ENCODE assay signal across 8 cellular contexts in genomic region chr17:33049781-33050414, GRCh38. TPM values are rescaled to one million over a fixed set of nuclear protein-coding genes. Genes with fewer than 3 reads are reported as not detected.
A peak's percentile ranks its signal among the peaks of the same experiment; 100 is the strongest.
DNase-seq lines count a peak whose midpoint lies in the region; ATAC-seq and TF ChIP-seq lines count a peak whose summit lies in the region.

No MANE protein-coding gene starts in this region.

- DNase-seq in ACHN, result peak; percentile 60
- DNase-seq in GM12865 (ENCODE audit: low read depth), result peak; percentile 59
- peak; percentile 57 for DNase-seq in NCI-H2171 treated with DMSO at 0.1 percent for 48 hours (lab: John Stamatoyannopoulos, UW)
- DNase-seq in activated T-cell treated with anti-CD3 and anti-CD28 coated beads for 4 hours, result peak; percentile 36
- DNase-seq in glomerular endothelial cell (ENCODE audit: extremely low read depth, low read depth, low spot score), result peak; percentile 7
- no peak for DNase-seq in retinal pigment epithelial cell (ENCODE audit: low read depth)
- DNase-seq in NCI-H1436 (lab: John Stamatoyannopoulos, UW), result no peak

- in situ Hi-C loops in ACHN (cut with HindIII; ENCODE audit: low pct_ligation_motif_present, low pct_unique_long_range_greater_than_20kb, low sequenced_read_pairs), result no loop called here

- no peak for ATAC-seq in HG03457 (IDR thresholded peaks at IDR 0.05; ENCODE audit: unreplicated experiment)

- TF ChIP-seq CTCF in GM12865 (IDR thresholded peaks at IDR 0.05; ENCODE audit: insufficient read depth, low read depth, low read length, missing control alignments) (peak; percentile 97), retinal pigment epithelial cell (conservative IDR thresholded peaks at IDR 0.05; ENCODE audit: low read depth, low read length) (peak; percentile 99)

- no peak overlapping the region for H3K4me3 ChIP-seq in GM12865 (ENCODE audit: low read depth, low read length)
- no peak overlapping the region for H3K4me3 ChIP-seq in retinal pigment epithelial cell (ENCODE audit: low read length)

RNA-seq across cellular contexts. Expression of gene SPACA3, which starts 58.3 kb away (rescaled TPM):
- 0.39 TPM in 1 of 2 replicates, not detected in the other for total RNA-seq in glomerular endothelial cell

Comparison
In these comparisons a context has a peak if more than half of its experiments do, and no peak if none do; other contexts are left out.
1. DNase-seq: peak in ACHN (single experiment), GM12865 (single experiment), NCI-H2171 treated with DMSO at 0.1 percent for 48 hours (single experiment), activated T-cell treated with anti-CD3 and anti-CD28 coated beads for 4 hours (single experiment) and glomerular endothelial cell (single experiment); none in retinal pigment epithelial cell (single experiment) and NCI-H1436 (single experiment).